In the genomic region with DNA sequence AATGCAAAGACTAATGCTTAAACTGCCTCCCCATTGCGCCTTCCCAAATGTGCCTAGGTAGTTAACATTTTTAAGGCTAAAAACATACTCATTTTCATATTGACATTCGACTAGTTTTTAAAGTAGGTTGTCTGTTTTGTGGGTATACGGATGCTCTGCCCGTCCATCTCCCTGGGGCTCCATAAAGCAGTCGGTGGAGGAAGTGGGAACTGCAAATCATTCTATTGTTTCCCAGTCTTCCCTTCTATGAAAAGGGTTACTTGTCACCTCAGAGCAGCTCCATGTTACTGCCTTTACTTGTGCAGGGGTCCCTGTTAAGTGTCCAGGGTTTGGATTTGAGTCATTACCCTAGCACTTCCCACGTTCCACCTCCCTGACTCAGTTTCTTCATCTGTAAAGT, we compare ENCODE assay signal across 27 cellular contexts.
"Had no signal": no experiment of that assay in that cellular context is flagged by ENCODE, and none has a peak within 500 bp of the region (broad histone marks: within the 10 kb centered on the region; RNA-seq: fewer than 3 reads in every experiment).

No MANE protein-coding gene starts in this region.

- H3K27me3 Mint-ChIP-seq: activated CD4-positive, alpha-beta T cell treated with anti-CD3 and anti-CD28 coated beads for 36 hours; activated CD8-positive, alpha-beta memory T cell treated with anti-CD3 and anti-CD28 coated beads, Interleukin-2, amount 10 ng/mL, durations not matched to agents 7 days and 5 days had no signal

- H3K36me3 Mint-ChIP-seq: activated CD8-positive, alpha-beta memory T cell treated with anti-CD3 and anti-CD28 coated beads, Interleukin-2, amount 10 ng/mL, durations not matched to agents 7 days and 5 days; activated naive CD4-positive, alpha-beta T cell treated with anti-CD3 and anti-CD28 coated beads, Interleukin-2, amount 50 U/mL, for 72 hours; immature natural killer cell had no signal

- ATAC-seq: activated CD4-positive, alpha-beta T cell treated with anti-CD3 and anti-CD28 coated beads for 36 hours; activated CD8-positive, alpha-beta memory T cell treated with anti-CD3 and anti-CD28 coated beads, Interleukin-2, amount 10 ng/mL, durations not matched to agents 7 days and 5 days; activated CD8-positive, alpha-beta T cell treated with anti-CD3 and anti-CD28 coated beads, Interleukin-2, amount 10 ng/mL, durations not matched to agents 7 days and 5 days; activated naive CD4-positive, alpha-beta T cell treated with anti-CD3 and anti-CD28 coated beads, Interleukin-2, amount 50 U/mL, for 72 hours; heart left ventricle; sciatic nerve; stimulated activated naive CD8-positive, alpha-beta T cell treated with anti-CD3 and anti-CD28 coated beads, Interleukin-15, Interleukin-2, amounts not matched to agents 100 U/mL and 50 U/mL, for 24 hours had no signal

- H3K27me3 ChIP-seq: breast epithelium, heart left ventricle, neutrophil, testis, transverse colon had no signal

- H3K4me3 Mint-ChIP-seq: activated CD4-positive, alpha-beta T cell treated with anti-CD3 and anti-CD28 coated beads for 36 hours; activated CD8-positive, alpha-beta memory T cell treated with anti-CD3 and anti-CD28 coated beads, Interleukin-2, amount 10 ng/mL, durations not matched to agents 7 days and 5 days; activated CD8-positive, alpha-beta T cell treated with anti-CD3 and anti-CD28 coated beads, Interleukin-2, amount 10 ng/mL, durations not matched to agents 7 days and 5 days; immature natural killer cell; nephron had no signal

- H3K4me1 Mint-ChIP-seq: activated CD8-positive, alpha-beta memory T cell treated with anti-CD3 and anti-CD28 coated beads, Interleukin-2, amount 10 ng/mL, durations not matched to agents 7 days and 5 days had no signal

- DNase-seq: activated CD4-positive, alpha-beta T cell treated with anti-CD3 and anti-CD28 coated beads for 36 hours; activated CD4-positive, CD25-positive, alpha-beta regulatory T cell; activated CD8-positive, alpha-beta memory T cell treated with anti-CD3 and anti-CD28 coated beads, Interleukin-2, amount 10 ng/mL, durations not matched to agents 7 days and 5 days; activated naive CD4-positive, alpha-beta T cell; activated T-cell treated with anti-CD3 and anti-CD28 coated beads, Interleukin-2, amount 50 U/mL, for 48 hours; central memory CD4-positive, alpha-beta T cell; dermis blood vessel endothelial cell; effector CD4-positive, alpha-beta T cell; erythroblast; foreskin fibroblast; heart left ventricle; immature natural killer cell; kidney; left colon; mammary epithelial cell; stimulated activated CD4-positive, alpha-beta T cell treated with anti-CD3 and anti-CD28 coated beads, Interleukin-12 subunit alpha, Interleukin-12 subunit beta, amount 100 ng/mL, for 4 hours; stimulated activated CD4-positive, alpha-beta T cell treated with anti-CD3 and anti-CD28 coated beads, Interleukin-4, amount 100 ng/mL, for 1 hour; stimulated activated naive CD8-positive, alpha-beta T cell treated with anti-CD3 and anti-CD28 coated beads, Interleukin-15, Interleukin-2, amounts not matched to agents 100 U/mL and 50 U/mL, for 24 hours; testis; transverse colon had no signal

- H3K36me3 ChIP-seq: breast epithelium, heart left ventricle, neutrophil, transverse colon had no signal

- H3K4me3 ChIP-seq: breast epithelium, heart left ventricle, skin epidermis, testis, transverse colon had no signal

- H3K27ac Mint-ChIP-seq: activated CD4-positive, alpha-beta T cell treated with anti-CD3 and anti-CD28 coated beads for 36 hours; activated CD8-positive, alpha-beta memory T cell treated with anti-CD3 and anti-CD28 coated beads, Interleukin-2, amount 10 ng/mL, durations not matched to agents 7 days and 5 days; activated CD8-positive, alpha-beta T cell treated with anti-CD3 and anti-CD28 coated beads, Interleukin-2, amount 10 ng/mL, durations not matched to agents 7 days and 5 days; activated naive CD4-positive, alpha-beta T cell treated with anti-CD3 and anti-CD28 coated beads, Interleukin-2, amount 50 U/mL, for 72 hours; immature natural killer cell; nephron had no signal

- H3K9me3 Mint-ChIP-seq: activated naive CD4-positive, alpha-beta T cell treated with anti-CD3 and anti-CD28 coated beads, Interleukin-2, amount 50 U/mL, for 72 hours; nephron had no signal
